Comparison of ENCODE assay signal across 8 cellular contexts in genomic region chr1:109427171-109427467, GRCh38. TPM values are rescaled to one million over a fixed set of nuclear protein-coding genes. Genes with fewer than 3 reads are reported as not detected.
DNase-seq lines count a peak whose midpoint lies in the region; ATAC-seq and TF ChIP-seq lines count a peak whose summit lies in the region.

No MANE protein-coding gene starts in this region.

- peak overlapping the region; percentile 58 to 96 (median 77) for H3K27ac ChIP-seq in adrenal gland
- H3K27ac ChIP-seq in left lung, result peak overlapping the region; percentile 86 to 95
- no peak overlapping the region for H3K27ac ChIP-seq in thymus (ENCODE audit: low read depth)

- H3K9me3 ChIP-seq in adrenal gland (replicated peaks in 1 of 3), result no peaks in the 10 kb centered on the region
- H3K9me3 ChIP-seq in left lung, result no peaks in the 10 kb centered on the region
- no peaks in the 10 kb centered on the region for H3K9me3 ChIP-seq in thymus (ENCODE audit: control insufficient read depth)

- H3K4me3 ChIP-seq in adrenal gland (peak overlapping the region in 2 of 4 donors; percentile 82 to 92), left lung (peak overlapping the region; percentile 78 to 96), thymus (ENCODE audit: low read length) (peak overlapping the region; percentile 92)

- peak overlapping the region; percentile 94 for H3K4me3 Mint-ChIP-seq in activated T-cell treated with anti-CD3 and anti-CD28 coated beads, Interleukin-2, amount 50 U/mL, for 24 hours

- TF ChIP-seq POLR2A in adrenal gland (IDR thresholded peaks at IDR 0.05), result no peak

- H3K4me1 Mint-ChIP-seq in activated T-cell treated with anti-CD3 and anti-CD28 coated beads, Interleukin-2, amount 50 U/mL, for 24 hours (ENCODE audit: low read depth), result peaks cover 34% of the 10 kb centered on the region

- H3K36me3 Mint-ChIP-seq in activated T-cell treated with anti-CD3 and anti-CD28 coated beads, Interleukin-2, amount 50 U/mL, for 24 hours (ENCODE audit: low read depth), result peaks cover 42% of the 10 kb centered on the region

- TF ChIP-seq CTCF in adrenal gland (IDR thresholded peaks at IDR 0.05), result no peak
- TF ChIP-seq CTCF in left lung (IDR thresholded peaks at IDR 0.05), result no peak

- DNase-seq in activated T-cell treated with anti-CD3 and anti-CD28 coated beads, Interleukin-2, amount 50 U/mL, for 24 hours, result no peak
- DNase-seq in activated T-cell treated with anti-CD3 and anti-CD28 coated beads, Interleukin-2, amount 50 U/mL, for 48 hours, result no peak
- no peak for DNase-seq in adrenal gland
- no peak for DNase-seq in left lung
- DNase-seq in DMS53 (lab: John Stamatoyannopoulos, UW), result no peak

- intact Hi-C loops in adrenal gland (cut with DNase I) (loop anchor here (5.0 to 10.0 kb wide), 3 partner anchors 55 to 108 kb away; partner anchors contain the start of genes ATXN7L2 (in 2 of the 2) and GPR61 (in 1 of the 2)), left lung (cut with DNase I) (no loop called here)

- peak overlapping the region; percentile 98 for H3K27ac Mint-ChIP-seq in activated T-cell treated with anti-CD3 and anti-CD28 coated beads, Interleukin-2, amount 50 U/mL, for 24 hours

- peaks cover 13 to 37% of the 10 kb centered on the region in 2 donors for H3K4me1 ChIP-seq in adrenal gland (replicated peaks in 1 of 2)
- peaks cover 14 to 27% of the 10 kb centered on the region in 2 donors for H3K4me1 ChIP-seq in left lung
- peaks cover 7% of the 10 kb centered on the region for H3K4me1 ChIP-seq in thymus (ENCODE audit: control insufficient read depth, insufficient read depth, low read length)

- H3K36me3 ChIP-seq in adrenal gland (replicated peaks in 1 of 2), result no peaks in the 10 kb centered on the region
- no peaks in the 10 kb centered on the region for H3K36me3 ChIP-seq in left lung
- H3K36me3 ChIP-seq in thymus (ENCODE audit: control insufficient read depth, insufficient read depth), result no peaks in the 10 kb centered on the region

- ATAC-seq in left lung, result no peak
- ATAC-seq in GM19455 (IDR thresholded peaks at IDR 0.05; ENCODE audit: unreplicated experiment), result no peak
- ATAC-seq in GM21723 (IDR thresholded peaks at IDR 0.05; ENCODE audit: unreplicated experiment), result no peak

- H3K9me3 Mint-ChIP-seq in activated T-cell treated with anti-CD3 and anti-CD28 coated beads, Interleukin-2, amount 50 U/mL, for 24 hours, result no peaks in the 10 kb centered on the region

- 6 to 9% (median 7%) methylated on average over 7 of the region's 7 CpGs for WGBS in adrenal gland, 4 donors
- 10% methylated on average over 7 of the region's 7 CpGs for WGBS in thymus

- H3K27me3 ChIP-seq in adrenal gland (no peaks in the 10 kb centered on the region), left lung (no peaks in the 10 kb centered on the region), thymus (ENCODE audit: control insufficient read depth, insufficient read depth) (no peaks in the 10 kb centered on the region)

- H3K27me3 Mint-ChIP-seq in activated T-cell treated with anti-CD3 and anti-CD28 coated beads, Interleukin-2, amount 50 U/mL, for 24 hours, result no peaks in the 10 kb centered on the region

RNA-seq across cellular contexts. Expression of gene PSMA5, which starts 0.9 kb away (rescaled TPM):
- total RNA-seq in adrenal gland (100 to 1,000 TPM in 1 of 8 donors, 10 to 100 TPM in 7; 22.8 to 142 (median 63.4) TPM), left lung (10 to 100 TPM; 62.2 to 89.0 TPM)
- polyA plus RNA-seq in adrenal gland (100 to 1,000 TPM in 1 of 3 donors, 10 to 100 TPM in 2; 26.3 to 108 (median 40.1) TPM), thymus (72.3 TPM)

RNA-seq across cellular contexts. Expression of gene SORT1, which starts 29.4 kb away (rescaled TPM):
- 10 to 100 TPM; 27.3 to 56.8 (median 42.2) TPM for total RNA-seq in adrenal gland
- 10 to 100 TPM; 13.4 to 14.6 (median 14.2) TPM for polyA plus RNA-seq in adrenal gland
- total RNA-seq in left lung, result 100 to 1,000 TPM; 123 to 165 TPM
- 10.3 TPM for polyA plus RNA-seq in thymus

RNA-seq across cellular contexts. Expression of gene SYPL2, which starts 39.2 kb away (rescaled TPM):
- 10 to 100 TPM in 5 of 8 donors, 1 to 10 TPM in 3; 9.2 to 20.3 (median 13.7) TPM for total RNA-seq in adrenal gland
- 10 to 100 TPM in 1 of 3 donors, 1 to 10 TPM in 2; 5.8 to 23.6 (median 8.5) TPM for polyA plus RNA-seq in adrenal gland
- total RNA-seq in left lung, result 1 to 10 TPM; 3.6 to 4.5 TPM
- polyA plus RNA-seq in thymus, result 0.34 TPM

RNA-seq across cellular contexts. Expression of gene ATXN7L2, which starts 56.6 kb away (rescaled TPM):
- total RNA-seq in adrenal gland (10 to 100 TPM in 3 of 8 donors, 1 to 10 TPM in 5; 5.8 to 16.3 (median 9.0) TPM), left lung (1 to 10 TPM; 4.7 to 5.6 TPM)
- polyA plus RNA-seq in adrenal gland (100 to 1,000 TPM in 1 of 3 donors, 10 to 100 TPM in 1, 1 to 10 TPM in 1; 3.1 to 109 (median 45.5) TPM), thymus (19.6 TPM)

Comparison
In these comparisons a context has a peak if more than half of its experiments do, and no peak if none do; other contexts are left out.
1. intact Hi-C loops: an anchor here in adrenal gland (5.0 to 10.0 kb wide); none called in left lung.